8 cellular contexts compared by ENCODE assay signal in genomic region chr12:9470367-9470766, GRCh38.
A peak's percentile ranks its signal among the peaks of the same experiment; 100 is the strongest.
DNase-seq lines count a peak whose midpoint lies in the region; ATAC-seq and TF ChIP-seq lines count a peak whose summit lies in the region.
"Not testable (repeated sequence)": the region's sequence is repeated elsewhere in the genome, so short reads cannot be mapped to it uniquely, and the experiment has no call there.

No MANE protein-coding gene starts in this region.

- H3K4me2 ChIP-seq in BLaER1 treated with 17β-estradiol and CSF1 and Interleukin-3, amounts not matched to agents 10 nM and 100 nM = peak overlapping the region in 6 of 11 experiments; percentile 7 to 29 (median 19); a peak in 3 of 22 replicates
- H3K4me2 ChIP-seq in OCI-LY7 (ENCODE audit: low read length) = peak overlapping the region; percentile 35

- H3K79me2 ChIP-seq in OCI-LY7 (ENCODE audit: insufficient read depth, low read depth, low read length) = not testable (repeated sequence)

- peaks cover 0 to 12% (median 4%) of the 10 kb centered on the region in 10 experiments; a peak in 4 of 20 replicates for H3K4me1 ChIP-seq in BLaER1 treated with 17β-estradiol and CSF1 and Interleukin-3, amounts not matched to agents 10 nM and 100 nM
- peaks cover 29% of the 10 kb centered on the region for H3K4me1 ChIP-seq in OCI-LY7 (ENCODE audit: insufficient read depth, low read length, poor library complexity, severe bottlenecking)

- not testable (repeated sequence) for H3K4me3 ChIP-seq in BLaER1 treated with 17β-estradiol and CSF1 and Interleukin-3, amounts not matched to agents 10 nM and 100 nM
- H3K4me3 ChIP-seq in OCI-LY7 (ENCODE audit: low read depth, low read length, poor library complexity, severe bottlenecking) = peak overlapping the region; percentile 14

- CTCF ChIA-PET in OCI-LY7 (lab: Charles Lee; ENCODE audit: unreplicated experiment) = not testable (repeated sequence)

- peak overlapping the region; percentile 54 for H2AFZ ChIP-seq in OCI-LY7 (ENCODE audit: low read length)

- H3K27me3 Mint-ChIP-seq in activated CD4-positive, alpha-beta T cell treated with anti-CD3 and anti-CD28 coated beads, Interleukin-2, amount 10 ng/mL, durations not matched to agents 24 days and 14 days; activated T-helper 1 cell treated with anti-CD3 and anti-CD28 coated beads, Interleukin-12 subunit alpha, Interleukin-12 subunit beta, Interleukin-2, Interleukin-4 antibody, amounts not matched to agents 30 ng/mL and 10 ng/mL and 1 ng/mL, durations not matched to agents 14 hours and 24 hours and 36 hours (ENCODE audit: insufficient read depth); central memory CD8-positive, alpha-beta T cell; stimulated activated memory B cell treated with anti-CD40 and anti-IgM and Interleukin-4, amounts not matched to agents 10 μg/mL and 1 μg/mL and 100 μg/mL, for 72 hours: not testable (repeated sequence)

- not testable (repeated sequence) for H3K9me2 ChIP-seq in OCI-LY7 (ENCODE audit: insufficient read depth, low read length)

- POLR2A ChIA-PET in OCI-LY7 (lab: Charles Lee) = not testable (repeated sequence)

- not testable (repeated sequence) for H3K27me3 ChIP-seq in BLaER1 treated with 17β-estradiol and CSF1 and Interleukin-3, amounts not matched to agents 10 nM and 100 nM

- H3K9me3 ChIP-seq in BLaER1 treated with 17β-estradiol and CSF1 and Interleukin-3, amounts not matched to agents 10 nM and 100 nM (replicated peaks in 1 of 11); OCI-LY7 (ENCODE audit: low read length): not testable (repeated sequence)

- H4K20me1 ChIP-seq in BLaER1 treated with 17β-estradiol and CSF1 and Interleukin-3, amounts not matched to agents 10 nM and 100 nM; OCI-LY7 (ENCODE audit: insufficient read depth, low read length): not testable (repeated sequence)

- intact Hi-C loops in OCI-LY7 (cut with micrococcal nuclease; ENCODE audit: unreplicated experiment) = loop anchor here (10.0 kb wide), 1 partner anchor 114 kb away; no protein-coding TSS in a partner anchor
- intact Hi-C loops in activated CD4-positive, alpha-beta T cell treated with anti-CD3 and anti-CD28 coated beads, Interleukin-2, amount 10 ng/mL, durations not matched to agents 24 days and 14 days (cut with micrococcal nuclease); activated T-helper 1 cell treated with anti-CD3 and anti-CD28 coated beads, Interleukin-12 subunit alpha, Interleukin-12 subunit beta, Interleukin-2, Interleukin-4 antibody, amounts not matched to agents 30 ng/mL and 10 ng/mL and 1 ng/mL, durations not matched to agents 14 hours and 24 hours and 36 hours (cut with micrococcal nuclease): not testable (repeated sequence)

- H3K27ac ChIP-seq in BLaER1 treated with 17β-estradiol and CSF1 and Interleukin-3, amounts not matched to agents 10 nM and 100 nM = not testable (repeated sequence)
- peak overlapping the region; percentile 27 for H3K27ac ChIP-seq in OCI-LY7 (ENCODE audit: low read depth, low read length, poor library complexity, severe bottlenecking)

- not testable (repeated sequence) for H3K4me3 Mint-ChIP-seq in activated CD4-positive, alpha-beta T cell treated with anti-CD3 and anti-CD28 coated beads, Interleukin-2, amount 10 ng/mL, durations not matched to agents 24 days and 14 days; activated T-helper 1 cell treated with anti-CD3 and anti-CD28 coated beads, Interleukin-12 subunit alpha, Interleukin-12 subunit beta, Interleukin-2, Interleukin-4 antibody, amounts not matched to agents 30 ng/mL and 10 ng/mL and 1 ng/mL, durations not matched to agents 14 hours and 24 hours and 36 hours; central memory CD8-positive, alpha-beta T cell; stimulated activated memory B cell treated with anti-CD40 and anti-IgM and Interleukin-4, amounts not matched to agents 10 μg/mL and 1 μg/mL and 100 μg/mL, for 72 hours

- not testable (repeated sequence) for H3K9ac ChIP-seq in BLaER1 treated with 17β-estradiol and CSF1 and Interleukin-3, amounts not matched to agents 10 nM and 100 nM

- ATAC-seq in HG02885 (IDR thresholded peaks at IDR 0.05; ENCODE audit: poor library complexity, unreplicated experiment) = peak; percentile 49
- ATAC-seq in central memory CD8-positive, alpha-beta T cell (replicated peaks; ENCODE audit: extremely low read depth, poor library complexity, severe bottlenecking) = not testable (repeated sequence)
- peak; percentile 86 for ATAC-seq in stimulated activated memory B cell treated with anti-CD40 and anti-IgM and Interleukin-4, amounts not matched to agents 10 μg/mL and 1 μg/mL and 100 μg/mL, for 72 hours

- H3K9me3 Mint-ChIP-seq in activated CD4-positive, alpha-beta T cell treated with anti-CD3 and anti-CD28 coated beads, Interleukin-2, amount 10 ng/mL, durations not matched to agents 24 days and 14 days; activated T-helper 1 cell treated with anti-CD3 and anti-CD28 coated beads, Interleukin-12 subunit alpha, Interleukin-12 subunit beta, Interleukin-2, Interleukin-4 antibody, amounts not matched to agents 30 ng/mL and 10 ng/mL and 1 ng/mL, durations not matched to agents 14 hours and 24 hours and 36 hours; central memory CD8-positive, alpha-beta T cell; stimulated activated memory B cell treated with anti-CD40 and anti-IgM and Interleukin-4, amounts not matched to agents 10 μg/mL and 1 μg/mL and 100 μg/mL, for 72 hours: not testable (repeated sequence)

- not testable (repeated sequence) for BruUV-seq in OCI-LY7 (replicated peaks; lab: Mats Ljungman, UMichigan)

- not testable (repeated sequence) for H3K4me1 Mint-ChIP-seq in activated CD4-positive, alpha-beta T cell treated with anti-CD3 and anti-CD28 coated beads, Interleukin-2, amount 10 ng/mL, durations not matched to agents 24 days and 14 days
- peaks cover 11% of the 10 kb centered on the region for H3K4me1 Mint-ChIP-seq in activated T-helper 1 cell treated with anti-CD3 and anti-CD28 coated beads, Interleukin-12 subunit alpha, Interleukin-12 subunit beta, Interleukin-2, Interleukin-4 antibody, amounts not matched to agents 30 ng/mL and 10 ng/mL and 1 ng/mL, durations not matched to agents 14 hours and 24 hours and 36 hours (ENCODE audit: low read depth)
- peaks cover 23% of the 10 kb centered on the region for H3K4me1 Mint-ChIP-seq in central memory CD8-positive, alpha-beta T cell
- H3K4me1 Mint-ChIP-seq in stimulated activated memory B cell treated with anti-CD40 and anti-IgM and Interleukin-4, amounts not matched to agents 10 μg/mL and 1 μg/mL and 100 μg/mL, for 72 hours = peaks cover 16% of the 10 kb centered on the region

- H3K36me3 Mint-ChIP-seq in activated CD4-positive, alpha-beta T cell treated with anti-CD3 and anti-CD28 coated beads, Interleukin-2, amount 10 ng/mL, durations not matched to agents 24 days and 14 days (ENCODE audit: low read depth); activated T-helper 1 cell treated with anti-CD3 and anti-CD28 coated beads, Interleukin-12 subunit alpha, Interleukin-12 subunit beta, Interleukin-2, Interleukin-4 antibody, amounts not matched to agents 30 ng/mL and 10 ng/mL and 1 ng/mL, durations not matched to agents 14 hours and 24 hours and 36 hours (ENCODE audit: low read depth); central memory CD8-positive, alpha-beta T cell (ENCODE audit: insufficient read depth); stimulated activated memory B cell treated with anti-CD40 and anti-IgM and Interleukin-4, amounts not matched to agents 10 μg/mL and 1 μg/mL and 100 μg/mL, for 72 hours: not testable (repeated sequence)

- DNase-seq in GM13977 (ENCODE audit: low spot score) (peak; percentile 6), OCI-LY7 (ENCODE audit: low spot score) (peak; percentile 55)
- DNase-seq in activated CD4-positive, alpha-beta T cell treated with anti-CD3 and anti-CD28 coated beads, Interleukin-2, amount 10 ng/mL, durations not matched to agents 24 days and 14 days; activated T-helper 1 cell treated with anti-CD3 and anti-CD28 coated beads, Interleukin-12 subunit alpha, Interleukin-12 subunit beta, Interleukin-2, Interleukin-4 antibody, amounts not matched to agents 30 ng/mL and 10 ng/mL and 1 ng/mL, durations not matched to agents 14 hours and 24 hours and 36 hours (ENCODE audit: low spot score); central memory CD8-positive, alpha-beta T cell (ENCODE audit: low spot score in 2 of 2): not testable (repeated sequence)

- TF ChIP-seq CTCF in GM13977 (IDR thresholded peaks at IDR 0.05; ENCODE audit: extremely low read depth, insufficient read depth, missing control alignments); OCI-LY7 (conservative IDR thresholded peaks at IDR 0.05; ENCODE audit: low read length): not testable (repeated sequence)

- H3K36me3 ChIP-seq in BLaER1 treated with 17β-estradiol and CSF1 and Interleukin-3, amounts not matched to agents 10 nM and 100 nM; OCI-LY7 (ENCODE audit: insufficient read depth, low read length): not testable (repeated sequence)

- peak overlapping the region; percentile 4 for H3K27ac Mint-ChIP-seq in activated CD4-positive, alpha-beta T cell treated with anti-CD3 and anti-CD28 coated beads, Interleukin-2, amount 10 ng/mL, durations not matched to agents 24 days and 14 days
- peak overlapping the region; percentile 55 for H3K27ac Mint-ChIP-seq in activated T-helper 1 cell treated with anti-CD3 and anti-CD28 coated beads, Interleukin-12 subunit alpha, Interleukin-12 subunit beta, Interleukin-2, Interleukin-4 antibody, amounts not matched to agents 30 ng/mL and 10 ng/mL and 1 ng/mL, durations not matched to agents 14 hours and 24 hours and 36 hours
- peak overlapping the region; percentile 70 for H3K27ac Mint-ChIP-seq in central memory CD8-positive, alpha-beta T cell (ENCODE audit: low read depth)
- H3K27ac Mint-ChIP-seq in stimulated activated memory B cell treated with anti-CD40 and anti-IgM and Interleukin-4, amounts not matched to agents 10 μg/mL and 1 μg/mL and 100 μg/mL, for 72 hours = peak overlapping the region; percentile 17

- in situ Hi-C loops in GM13977 (cut with MboI; ENCODE audit: low pct_unique_long_range_greater_than_20kb, low sequenced_read_pairs, unreplicated experiment) = loop anchor here (25.0 kb wide), 2 partner anchors 117 to 133 kb away; no protein-coding TSS in a partner anchor

Comparison
In these comparisons a context has a peak if more than half of its experiments do, and no peak if none do; other contexts are left out.
1. H3K27ac Mint-ChIP-seq: peak in every context shown above with its lines; median percentile 70 in central memory CD8-positive, alpha-beta T cell; 55 in activated T-helper 1 cell treated with anti-CD3 and anti-CD28 coated beads, Interleukin-12 subunit alpha, Interleukin-12 subunit beta, Interleukin-2, Interleukin-4 antibody, amounts not matched to agents 30 ng/mL and 10 ng/mL and 1 ng/mL, durations not matched to agents 14 hours and 24 hours and 36 hours; 17 in stimulated activated memory B cell treated with anti-CD40 and anti-IgM and Interleukin-4, amounts not matched to agents 10 μg/mL and 1 μg/mL and 100 μg/mL, for 72 hours; 4 in activated CD4-positive, alpha-beta T cell treated with anti-CD3 and anti-CD28 coated beads, Interleukin-2, amount 10 ng/mL, durations not matched to agents 24 days and 14 days.